ENCODE assay signal across 20 cellular contexts in the genomic region with DNA sequence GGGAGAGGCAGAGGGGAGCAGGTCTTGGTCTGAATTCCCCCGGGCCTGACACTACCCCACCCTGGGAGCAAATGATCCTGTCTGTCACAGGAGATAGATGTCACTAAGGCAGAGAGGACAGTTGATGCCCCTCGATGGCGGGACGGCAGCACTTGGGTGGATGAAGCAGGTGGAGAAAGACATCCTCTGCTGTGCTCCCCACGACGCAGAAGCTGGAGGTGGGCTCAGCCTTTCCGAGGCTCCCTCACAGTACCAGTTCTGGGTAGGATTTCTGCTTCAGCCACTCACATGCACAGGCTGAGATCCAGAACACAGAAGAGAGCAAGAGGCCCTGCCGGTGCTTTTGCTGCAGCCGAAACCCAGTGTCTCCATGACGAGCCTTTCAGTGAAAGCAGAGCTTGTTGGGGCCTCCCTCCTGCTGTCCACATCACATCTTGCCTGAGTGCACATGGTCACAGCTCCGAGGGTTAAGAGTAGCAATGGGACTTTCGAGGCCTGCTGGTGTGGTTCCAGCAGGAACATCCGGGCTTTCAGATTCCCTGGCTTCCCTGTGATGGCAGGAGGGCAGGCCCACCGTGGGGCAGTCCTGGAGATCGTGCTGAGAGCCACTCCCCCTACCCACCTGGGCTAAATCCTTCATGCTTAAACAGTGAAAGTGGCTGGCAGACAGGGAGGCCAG.
"Had no signal": no experiment of that assay in that cellular context is flagged by ENCODE, and none has a peak within 500 bp of the region (broad histone marks: within the 10 kb centered on the region; RNA-seq: fewer than 3 reads in every experiment).

No MANE protein-coding gene starts in this region.

- H3K27ac Mint-ChIP-seq: naive B cell, nephron had no signal

- H2AFZ ChIP-seq: hepatocyte had no signal

- H3K4me3 Mint-ChIP-seq: naive B cell, nephron had no signal

- H3K36me3 ChIP-seq: colonic mucosa, left lung, neutrophil, right atrium auricular region, sigmoid colon, stomach, thoracic aorta, transverse colon had no signal

- DNase-seq: cerebellar nuclear complex; colonic mucosa; effector CD4-positive, alpha-beta T cell; foreskin melanocyte; left lung; mesenchymal stem cell; naive B cell; sigmoid colon; stimulated activated CD4-positive, alpha-beta T cell treated with anti-CD3 and anti-CD28 coated beads, Interleukin-12 subunit alpha, Interleukin-12 subunit beta, amount 100 ng/mL, for 4 hours; stimulated activated naive CD4-positive, alpha-beta T cell; stomach; substantia nigra; transverse colon had no signal

- H3K4me2 ChIP-seq: hepatocyte had no signal

- H3K36me3 Mint-ChIP-seq: naive B cell had no signal

- H3K4me1 ChIP-seq: colonic mucosa, left lung, right atrium auricular region, sigmoid colon, stomach, transverse colon had no signal

- H3K27ac ChIP-seq: colonic mucosa, hepatocyte, left lung, neutrophil, right atrium auricular region, sigmoid colon, skin epidermis, stomach, thoracic aorta, transverse colon had no signal

- H3K9me3 Mint-ChIP-seq: nephron had no signal

- H3K9me3 ChIP-seq: colonic mucosa, left lung, neutrophil, right atrium auricular region, sigmoid colon, stomach, thoracic aorta, transverse colon had no signal

- H3K4me1 Mint-ChIP-seq: naive B cell had no signal

- H3K4me3 ChIP-seq: colonic mucosa, hepatocyte, left lung, lung, right atrium auricular region, sigmoid colon, skin epidermis, stomach, thoracic aorta, transverse colon had no signal

- H3K27me3 ChIP-seq: colonic mucosa, hepatocyte, right atrium auricular region, transverse colon had no signal
